In the genomic region with DNA sequence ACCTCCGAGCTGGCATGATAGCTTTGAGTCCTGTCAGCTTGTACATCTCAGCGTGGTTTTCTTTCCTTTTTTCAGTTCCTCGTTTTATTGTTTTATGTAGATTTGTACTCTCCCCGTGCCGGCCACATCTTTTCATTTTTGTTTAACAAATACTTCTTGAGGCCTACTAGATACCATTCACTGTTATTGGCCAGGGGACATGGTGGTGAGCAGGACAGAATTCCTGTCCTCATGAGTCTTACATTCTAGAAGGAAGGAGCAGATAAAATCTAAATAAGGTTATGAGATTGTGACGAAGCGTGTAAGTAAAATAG, we compare ENCODE assay signal across 8 cellular contexts. TPM values are rescaled to one million over a fixed set of nuclear protein-coding genes. Genes with fewer than 3 reads are reported as not detected.
DNase-seq lines count a peak whose midpoint lies in the region; ATAC-seq, FAIRE-seq and TF ChIP-seq lines count a peak whose summit lies in the region.

No MANE protein-coding gene starts in this region.

- H4K91ac ChIP-seq in mesenchymal stem cell (ENCODE audit: low read length) = no peak overlapping the region

- H4K8ac ChIP-seq in mesenchymal stem cell (ENCODE audit: low read length) = peak overlapping the region; percentile 48

- TF ChIP-seq POLR2A in GM12878 (IDR thresholded peaks at IDR 0.05; ENCODE audit: low read depth, low read length) = peak; percentile 10; the same call in 1 of the 2 replicates

- H3K27me3 Mint-ChIP-seq in activated T-helper 1 cell treated with anti-CD3 and anti-CD28 coated beads, Interleukin-12 subunit alpha, Interleukin-12 subunit beta, Interleukin-2, Interleukin-4 antibody, amounts not matched to agents 30 ng/mL and 10 ng/mL and 1 ng/mL, durations not matched to agents 14 hours and 24 hours and 36 hours (ENCODE audit: insufficient read depth) = peaks cover 4% of the 10 kb centered on the region
- H3K27me3 Mint-ChIP-seq in activated T-helper 2 cell treated with anti-CD3 and anti-CD28 coated beads, Interferon-gamma antibody, Interleukin-2, Interleukin-4, amounts not matched to agents 10 μg/mL and 5 μg/mL and 100 μg/mL, durations not matched to agents 14 hours and 24 hours and 36 hours (ENCODE audit: low read depth) = peaks cover 3% of the 10 kb centered on the region

- H3K9me3 Mint-ChIP-seq in activated T-helper 1 cell treated with anti-CD3 and anti-CD28 coated beads, Interleukin-12 subunit alpha, Interleukin-12 subunit beta, Interleukin-2, Interleukin-4 antibody, amounts not matched to agents 30 ng/mL and 10 ng/mL and 1 ng/mL, durations not matched to agents 14 hours and 24 hours and 36 hours = no peaks in the 10 kb centered on the region
- no peaks in the 10 kb centered on the region for H3K9me3 Mint-ChIP-seq in activated T-helper 2 cell treated with anti-CD3 and anti-CD28 coated beads, Interferon-gamma antibody, Interleukin-2, Interleukin-4, amounts not matched to agents 10 μg/mL and 5 μg/mL and 100 μg/mL, durations not matched to agents 14 hours and 24 hours and 36 hours

- RAD21 ChIA-PET in GM12878 (lab: Charles Lee; ENCODE audit: unreplicated experiment) = interaction anchor here (0.6 to 3.4 kb wide), 29 partner anchors 11 to 237 kb away, joined by 3 to 26 read pairs (median 5); partner anchors contain the start of gene GNG10

- H3K4me2 ChIP-seq in GM12878 (ENCODE audit: control insufficient read depth, insufficient read depth) = peak overlapping the region; percentile 54; the same call in 1 of the 2 replicates
- no peak overlapping the region for H3K4me2 ChIP-seq in mesenchymal stem cell (ENCODE audit: low read length, poor library complexity, severe bottlenecking)

- no peak overlapping the region for H3K27ac Mint-ChIP-seq in activated T-helper 1 cell treated with anti-CD3 and anti-CD28 coated beads, Interleukin-12 subunit alpha, Interleukin-12 subunit beta, Interleukin-2, Interleukin-4 antibody, amounts not matched to agents 30 ng/mL and 10 ng/mL and 1 ng/mL, durations not matched to agents 14 hours and 24 hours and 36 hours
- H3K27ac Mint-ChIP-seq in activated T-helper 2 cell treated with anti-CD3 and anti-CD28 coated beads, Interferon-gamma antibody, Interleukin-2, Interleukin-4, amounts not matched to agents 10 μg/mL and 5 μg/mL and 100 μg/mL, durations not matched to agents 14 hours and 24 hours and 36 hours = no peak overlapping the region

- TF ChIP-seq EP300 in GM12878 (IDR thresholded peaks at IDR 0.05; ENCODE audit: borderline replicate concordance in 1 of 2, control insufficient read depth in 1 of 2, low read depth in 2 of 2, low read length in 2 of 2) = peak in 1 of 2 experiments; percentile 64; a peak in 1 of 4 replicates

- POLR2A ChIA-PET in GM12878 (lab: Charles Lee) = interaction anchor here (0.6 to 2.2 kb wide), 15 partner anchors 9 to 177 kb away, joined by 3 to 9 read pairs (median 5); no protein-coding TSS in a partner anchor

- BruUV-seq in GM12878 (replicated peaks; lab: Mats Ljungman, UMichigan) = no TSS peak

- FAIRE-seq in GM12878 (lab: Jason Lieb, UNC) = peak; percentile 78

- no peak for TF ChIP-seq CTCF in GM12878 (IDR thresholded peaks at IDR 0.05 in 2 of 3, conservative IDR thresholded peaks at IDR 0.05 in 1 of 3; ENCODE audit: control insufficient read depth in 2 of 3, extremely low read depth in 1 of 3, insufficient read depth in 1 of 3, low read depth in 3 of 3, low read length in 3 of 3)

- H3K9me3 ChIP-seq in GM12878 (replicated peaks; ENCODE audit: control insufficient read depth, insufficient read depth, low read length) = peaks cover 2% of the 10 kb centered on the region; the same call in 2 of the 3 replicates
- H3K9me3 ChIP-seq in mesenchymal stem cell (ENCODE audit: control insufficient read depth, low read length) = no peaks in the 10 kb centered on the region

- intact Hi-C loops in GM12878 (cut with micrococcal nuclease; ENCODE audit: unreplicated experiment) = loop anchor here (2.0 to 5.0 kb wide), 4 partner anchors 87 to 435 kb away; partner anchors contain the start of gene PTBP3
- intact Hi-C loops in activated T-helper 1 cell treated with anti-CD3 and anti-CD28 coated beads, Interleukin-12 subunit alpha, Interleukin-12 subunit beta, Interleukin-2, Interleukin-4 antibody, amounts not matched to agents 30 ng/mL and 10 ng/mL and 1 ng/mL, durations not matched to agents 14 hours and 24 hours and 36 hours (cut with micrococcal nuclease) = loop anchor here (1.0 to 10.0 kb wide), 14 partner anchors 12 to 1325 kb away; partner anchors contain the start of genes DNAJC25, FKBP15, GNG10 and INIP
- intact Hi-C loops in activated T-helper 2 cell treated with anti-CD3 and anti-CD28 coated beads, Interferon-gamma antibody, Interleukin-2, Interleukin-4, amounts not matched to agents 10 μg/mL and 5 μg/mL and 100 μg/mL, durations not matched to agents 14 hours and 24 hours and 36 hours (cut with micrococcal nuclease) = loop anchor here (1.0 to 10.0 kb wide), 8 partner anchors 18 to 477 kb away; partner anchors contain the start of genes GNG10 and PTBP3

- H2BK12ac ChIP-seq in mesenchymal stem cell (ENCODE audit: low read length in 2 of 2) = no peak overlapping the region

- H3K4me1 ChIP-seq in GM12878 (ENCODE audit: control insufficient read depth, insufficient read depth, low read length) (peaks cover 6% of the 10 kb centered on the region), mesenchymal stem cell (ENCODE audit: control insufficient read depth, insufficient read depth, low read depth, low read length) (peaks cover 4% of the 10 kb centered on the region)

- H3K27me3 ChIP-seq in GM12878 (replicated peaks in 1 of 2; ENCODE audit: control insufficient read depth in 2 of 2, insufficient read depth in 2 of 2, low read length in 1 of 2) = no peaks in the 10 kb centered on the region
- no peaks in the 10 kb centered on the region for H3K27me3 ChIP-seq in mesenchymal stem cell (ENCODE audit: control insufficient read depth in 1 of 2, insufficient read depth in 1 of 2, low read length in 2 of 2)

- ATAC-seq in GM19324 (IDR thresholded peaks at IDR 0.05; ENCODE audit: low FRiP score, unreplicated experiment) = peak; percentile 31
- peak; percentile 35 for ATAC-seq in HG03565 (IDR thresholded peaks at IDR 0.05; ENCODE audit: unreplicated experiment)
- peak; percentile 64 for ATAC-seq in GM12878

- no peak overlapping the region for H3K4me3 Mint-ChIP-seq in activated T-helper 1 cell treated with anti-CD3 and anti-CD28 coated beads, Interleukin-12 subunit alpha, Interleukin-12 subunit beta, Interleukin-2, Interleukin-4 antibody, amounts not matched to agents 30 ng/mL and 10 ng/mL and 1 ng/mL, durations not matched to agents 14 hours and 24 hours and 36 hours
- no peak overlapping the region for H3K4me3 Mint-ChIP-seq in activated T-helper 2 cell treated with anti-CD3 and anti-CD28 coated beads, Interferon-gamma antibody, Interleukin-2, Interleukin-4, amounts not matched to agents 10 μg/mL and 5 μg/mL and 100 μg/mL, durations not matched to agents 14 hours and 24 hours and 36 hours (ENCODE audit: low read depth)

- no peaks in the 10 kb centered on the region; the same call in 1 of the 2 replicates for H4K20me1 ChIP-seq in GM12878 (ENCODE audit: control insufficient read depth, insufficient read depth)

- H3K9ac ChIP-seq in GM12878 (ENCODE audit: control insufficient read depth, insufficient read depth, low read length) (peak overlapping the region; percentile 72), mesenchymal stem cell (ENCODE audit: low read length) (peak overlapping the region; percentile 93)

- no peaks in the 10 kb centered on the region for H3K36me3 Mint-ChIP-seq in activated T-helper 1 cell treated with anti-CD3 and anti-CD28 coated beads, Interleukin-12 subunit alpha, Interleukin-12 subunit beta, Interleukin-2, Interleukin-4 antibody, amounts not matched to agents 30 ng/mL and 10 ng/mL and 1 ng/mL, durations not matched to agents 14 hours and 24 hours and 36 hours (ENCODE audit: low read depth)
- H3K36me3 Mint-ChIP-seq in activated T-helper 2 cell treated with anti-CD3 and anti-CD28 coated beads, Interferon-gamma antibody, Interleukin-2, Interleukin-4, amounts not matched to agents 10 μg/mL and 5 μg/mL and 100 μg/mL, durations not matched to agents 14 hours and 24 hours and 36 hours (ENCODE audit: low read depth) = no peaks in the 10 kb centered on the region

- H3K27ac ChIP-seq in GM12878 (ENCODE audit: control insufficient read depth, insufficient read depth) = peak overlapping the region; percentile 93
- peak overlapping the region; percentile 88 for H3K27ac ChIP-seq in mesenchymal stem cell (ENCODE audit: low read length, poor library complexity, severe bottlenecking)

- H3K4ac ChIP-seq in mesenchymal stem cell (ENCODE audit: low read depth in 1 of 2, low read length in 2 of 2) = peak overlapping the region; percentile 28 to 75

- no peak overlapping the region for H3K14ac ChIP-seq in mesenchymal stem cell (ENCODE audit: low read length in 2 of 2)

- DNase-seq in CD1c-positive myeloid dendritic cell (ENCODE audit: extremely low spot score) = peak; percentile 61
- DNase-seq in GM12878 (ENCODE audit: low read depth, low spot score) = peak; percentile 74
- DNase-seq in mesenchymal stem cell = no peak
- DNase-seq in COLO668 (lab: John Stamatoyannopoulos, UW; ENCODE audit: unreplicated experiment) = no peak
- no peak for DNase-seq in activated T-helper 1 cell treated with anti-CD3 and anti-CD28 coated beads, Interleukin-12 subunit alpha, Interleukin-12 subunit beta, Interleukin-2, Interleukin-4 antibody, amounts not matched to agents 30 ng/mL and 10 ng/mL and 1 ng/mL, durations not matched to agents 14 hours and 24 hours and 36 hours (ENCODE audit: low spot score)
- no peak for DNase-seq in activated T-helper 2 cell treated with anti-CD3 and anti-CD28 coated beads, Interferon-gamma antibody, Interleukin-2, Interleukin-4, amounts not matched to agents 10 μg/mL and 5 μg/mL and 100 μg/mL, durations not matched to agents 14 hours and 24 hours and 36 hours (ENCODE audit: low spot score)

- in situ Hi-C loops in GM12878 (cut with MboI) = no loop called here

- 1% methylated on average over 7 of the region's 7 CpGs for WGBS in GM12878 (ENCODE audit: insufficient coverage, insufficient replicate concordance, low lambda C conversion rate, missing lambda C conversion rate)
- WGBS in mesenchymal stem cell = 19% methylated on average over 5 of the region's 7 CpGs

- CTCF ChIA-PET in GM12878 (lab: Yijun Ruan, JAX) = interaction anchor here (0.7 to 2.9 kb wide), 10 partner anchors 10 to 177 kb away, joined by 3 to 13 read pairs (median 4); no protein-coding TSS in a partner anchor

- H3K4me3 ChIP-seq in GM12878 = peak overlapping the region; percentile 80
- H3K4me3 ChIP-seq in mesenchymal stem cell (ENCODE audit: insufficient read depth in 1 of 2, low read depth in 1 of 2, low read length in 2 of 2) = peak overlapping the region; percentile 73 to 92

- no peak overlapping the region for H3K23ac ChIP-seq in mesenchymal stem cell (ENCODE audit: low read length in 2 of 2)

- H3K36me3 ChIP-seq in GM12878 (ENCODE audit: control insufficient read depth in 2 of 2, insufficient read depth in 2 of 2, low read length in 1 of 2) (peaks cover 0 to 8% of the 10 kb centered on the region in 2 experiments; a peak in 2 of 4 replicates), mesenchymal stem cell (ENCODE audit: control insufficient read depth in 1 of 2, insufficient read depth in 2 of 2, low read depth in 1 of 2, low read length in 2 of 2) (peaks cover 0 to 2% of the 10 kb centered on the region in 2 experiments)

- H3K18ac ChIP-seq in mesenchymal stem cell (ENCODE audit: low read depth in 1 of 2, low read length in 2 of 2) = peak overlapping the region; percentile 41 to 79

- H2AFZ ChIP-seq in GM12878 (ENCODE audit: control insufficient read depth, low read depth, low read length) = no peak overlapping the region; the same call in 1 of the 2 replicates
- H2AFZ ChIP-seq in mesenchymal stem cell (ENCODE audit: low read depth, low read length) = no peak overlapping the region

- no peak overlapping the region for H2BK15ac ChIP-seq in mesenchymal stem cell (ENCODE audit: low read depth, poor library complexity, severe bottlenecking)

- SMC1A ChIA-PET in GM12878 (lab: Charles Lee; ENCODE audit: uncharacterized antibody, unreplicated experiment) = interaction anchor here (0.7 to 3.7 kb wide), 25 partner anchors 9 to 482 kb away, joined by 3 to 26 read pairs (median 4); partner anchors contain the start of gene HSDL2

- no peak overlapping the region for H2BK120ac ChIP-seq in mesenchymal stem cell (ENCODE audit: low read depth, low read length)

- no peak overlapping the region for H2BK5ac ChIP-seq in mesenchymal stem cell (ENCODE audit: low read depth, low read length, poor library complexity, severe bottlenecking)

- H3K79me1 ChIP-seq in mesenchymal stem cell (replicated peaks; ENCODE audit: low read length, poor library complexity, severe bottlenecking) = no peaks in the 10 kb centered on the region

- peaks cover 66% of the 10 kb centered on the region for H3K79me2 ChIP-seq in GM12878 (ENCODE audit: control insufficient read depth, insufficient read depth, low read length)

- peaks cover 11% of the 10 kb centered on the region for H3K4me1 Mint-ChIP-seq in activated T-helper 1 cell treated with anti-CD3 and anti-CD28 coated beads, Interleukin-12 subunit alpha, Interleukin-12 subunit beta, Interleukin-2, Interleukin-4 antibody, amounts not matched to agents 30 ng/mL and 10 ng/mL and 1 ng/mL, durations not matched to agents 14 hours and 24 hours and 36 hours (ENCODE audit: low read depth)
- H3K4me1 Mint-ChIP-seq in activated T-helper 2 cell treated with anti-CD3 and anti-CD28 coated beads, Interferon-gamma antibody, Interleukin-2, Interleukin-4, amounts not matched to agents 10 μg/mL and 5 μg/mL and 100 μg/mL, durations not matched to agents 14 hours and 24 hours and 36 hours (ENCODE audit: low read depth) = peaks cover 3% of the 10 kb centered on the region

- TF ChIP-seq RAD21 in GM12878 (IDR thresholded peaks at IDR 0.05; ENCODE audit: insufficient read depth, low read depth, low read length) = no peak

- no peak overlapping the region for H2AK5ac ChIP-seq in mesenchymal stem cell (ENCODE audit: low read length, severe bottlenecking)

RNA-seq across cellular contexts. Expression of gene UGCG, which starts 1.2 kb away (rescaled TPM):
- total RNA-seq in GM12878 (2013; cell fraction: nucleolus; rRNA removed) = 287 and 299 TPM in 2 replicates
- 54.3 and 65.1 TPM in 2 replicates for total RNA-seq in GM12878 (2014; rRNA removed)
- total RNA-seq in GM12878 (2014; rRNA removed; fragmentation: Illumina TruSeq; extraction: Trizol) = 58.3 and 59.5 TPM in 2 replicates
- 47.7 and 49.7 TPM in 2 replicates for total RNA-seq in GM12878 (2021)
- 20.1 TPM for polyA plus RNA-seq in GM12878 (2011; ENCODE audit: low read depth)
- 96.6 and 143 TPM in 2 replicates for polyA plus RNA-seq in GM12878 (2011; rRNA removed)
- polyA plus RNA-seq in GM12878 (2011; cell fraction: cytosol; rRNA removed) = 28.8 and 33.4 TPM in 2 replicates
- polyA plus RNA-seq in GM12878 (2011; cell fraction: nucleus; rRNA removed) = 44.7 and 51.1 TPM in 2 replicates
- 30.8 and 42.3 TPM in 2 replicates for polyA plus RNA-seq in GM12878 (2012)
- 35.0 and 42.8 TPM in 2 replicates for polyA plus RNA-seq in GM12878 (2014; fragmentation: Illumina TruSeq; extraction: Trizol)
- polyA plus RNA-seq in GM12878 (2014; fragmentation: Nextera tagmentation; extraction: Ambion mirVana) = 10 to 100 TPM; 48.0 to 62.1 TPM
- polyA plus RNA-seq in GM12878 (2014; rRNA removed) = 33.5 and 42.8 TPM in 2 replicates
- 10 to 100 TPM; 21.7 to 30.5 TPM for polyA plus RNA-seq in GM12878 (2016; fragmentation: Nextera tagmentation; extraction: Ambion mirVana)
- polyA minus RNA-seq in GM12878 (2011; rRNA and poly(A)+ RNA removed) = 63.0 and 82.2 TPM in 2 replicates
- polyA minus RNA-seq in GM12878 (2011; cell fraction: cytosol; rRNA and poly(A)+ RNA removed) = 46.4 and 57.0 TPM in 2 replicates
- polyA minus RNA-seq in GM12878 (2011; cell fraction: nucleus; rRNA and poly(A)+ RNA removed) = 54.2 and 77.7 TPM in 2 replicates
- 44.2 TPM for polyA plus RNA-seq in mesenchymal stem cell (2013, experiment 1 of 2)
- polyA plus RNA-seq in mesenchymal stem cell (2013, experiment 2 of 2) = 45.8 TPM
- 22.6 and 22.9 TPM in 2 replicates for total RNA-seq in activated T-helper 1 cell treated with anti-CD3 and anti-CD28 coated beads, Interleukin-12 subunit alpha, Interleukin-12 subunit beta, Interleukin-2, Interleukin-4 antibody, amounts not matched to agents 30 ng/mL and 10 ng/mL and 1 ng/mL, durations not matched to agents 14 hours and 24 hours and 36 hours
- 14.4 and 16.6 TPM in 2 replicates for total RNA-seq in activated T-helper 2 cell treated with anti-CD3 and anti-CD28 coated beads, Interferon-gamma antibody, Interleukin-2, Interleukin-4, amounts not matched to agents 10 μg/mL and 5 μg/mL and 100 μg/mL, durations not matched to agents 14 hours and 24 hours and 36 hours

Comparison
In these comparisons a context has a peak if more than half of its experiments do, and no peak if none do; other contexts are left out.
1. DNase-seq: peak in CD1c-positive myeloid dendritic cell (single experiment) and GM12878 (single experiment); none in mesenchymal stem cell (single experiment), COLO668 (single experiment), activated T-helper 1 cell treated with anti-CD3 and anti-CD28 coated beads, Interleukin-12 subunit alpha, Interleukin-12 subunit beta, Interleukin-2, Interleukin-4 antibody, amounts not matched to agents 30 ng/mL and 10 ng/mL and 1 ng/mL, durations not matched to agents 14 hours and 24 hours and 36 hours (single experiment) and activated T-helper 2 cell treated with anti-CD3 and anti-CD28 coated beads, Interferon-gamma antibody, Interleukin-2, Interleukin-4, amounts not matched to agents 10 μg/mL and 5 μg/mL and 100 μg/mL, durations not matched to agents 14 hours and 24 hours and 36 hours (single experiment).
2. Peak in every context shown above with its lines, with median percentiles within 50 percentile points of each other: ATAC-seq.